5 cellular contexts compared by ENCODE assay signal in the genomic region with DNA sequence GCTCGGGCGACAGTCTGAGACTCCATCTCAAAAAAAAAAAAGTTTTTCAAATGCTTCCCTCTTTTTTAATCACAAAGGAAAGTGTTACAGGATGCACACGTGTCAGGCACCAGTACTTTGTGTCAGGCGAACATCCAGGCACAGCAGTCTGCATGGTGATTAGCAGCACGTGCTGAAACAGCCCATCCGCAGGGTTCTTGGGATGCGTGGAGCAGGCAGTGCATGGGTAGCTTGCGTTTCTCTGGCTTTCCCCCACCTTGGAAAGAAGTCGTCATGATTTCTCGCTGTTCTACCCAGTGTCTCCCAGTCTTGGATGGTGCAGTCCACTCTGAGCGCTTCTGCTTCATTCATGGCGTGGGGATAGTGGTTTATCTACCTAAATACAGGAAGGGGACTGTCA.
"Had no signal": no experiment of that assay in that cellular context is flagged by ENCODE, and none has a peak within 500 bp of the region (broad histone marks: within the 10 kb centered on the region; RNA-seq: fewer than 3 reads in every experiment).

No MANE protein-coding gene starts in this region.

- DNase-seq: H9, HCEC 1CT, IMR-90 had no signal

- H3K4me3 ChIP-seq: GM23338, K562 had no signal
